In the genomic region with DNA sequence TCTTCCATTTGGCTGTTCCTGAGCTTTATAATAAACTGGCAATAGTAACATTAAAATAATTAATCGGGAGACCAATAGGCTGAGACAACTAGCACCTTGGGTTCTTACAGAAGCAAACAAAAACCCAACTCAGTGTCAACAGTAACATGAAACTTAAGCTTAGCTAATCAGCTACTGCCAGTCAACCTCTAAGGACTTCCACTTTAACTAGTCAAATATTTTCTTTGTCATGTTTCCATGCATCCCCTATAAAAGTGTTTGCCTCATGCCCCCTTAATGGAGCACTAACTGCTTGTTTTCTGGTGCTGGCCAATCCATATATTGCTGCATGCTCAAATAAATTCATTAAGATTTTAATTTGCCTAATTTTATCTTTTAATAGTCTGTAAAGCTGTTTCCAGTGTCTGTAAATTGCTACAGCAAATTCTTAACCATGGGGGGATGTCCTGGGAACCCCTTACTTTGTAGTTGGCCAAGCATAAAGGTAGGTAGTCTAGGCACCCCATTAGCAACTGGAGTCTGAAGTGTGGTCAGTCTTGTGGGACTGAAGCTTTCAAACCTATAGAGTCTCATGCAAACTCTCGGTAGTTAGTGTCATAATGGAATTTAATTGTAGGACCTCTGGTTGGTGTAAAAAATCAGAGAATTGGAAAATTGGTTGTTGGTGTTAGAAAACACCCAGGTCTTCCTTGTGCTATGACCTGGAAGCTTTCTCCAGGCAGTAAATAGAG, we compare ENCODE assay signal across 1 cellular context.
TF ChIP-seq lines count a peak whose summit lies in the region.

No MANE protein-coding gene starts in this region.

TF ChIP-seq in K562, 482 proteins besides CTCF, POLR2A, EP300 and RAD21 (continued from another document):
- TF ChIP-seq, protein P1, sequence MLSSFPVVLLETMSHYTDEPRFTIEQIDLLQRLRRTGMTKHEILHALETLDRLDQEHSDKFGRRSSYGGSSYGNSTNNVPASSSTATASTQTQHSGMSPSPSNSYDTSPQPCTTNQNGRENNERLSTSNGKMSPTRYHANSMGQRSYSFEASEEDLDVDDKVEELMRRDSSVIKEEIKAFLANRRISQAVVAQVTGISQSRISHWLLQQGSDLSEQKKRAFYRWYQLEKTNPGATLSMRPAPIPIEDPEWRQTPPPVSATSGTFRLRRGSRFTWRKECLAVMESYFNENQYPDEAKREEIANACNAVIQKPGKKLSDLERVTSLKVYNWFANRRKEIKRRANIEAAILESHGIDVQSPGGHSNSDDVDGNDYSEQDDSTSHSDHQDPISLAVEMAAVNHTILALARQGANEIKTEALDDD (IDR thresholded peaks at IDR 0.05), result peak; percentile 77
TF ChIP-seq in K562: peak in this region for 2; not testable (repeated sequence) for 480.
